ENCODE assay signal across 2 cellular contexts in the genomic region with DNA sequence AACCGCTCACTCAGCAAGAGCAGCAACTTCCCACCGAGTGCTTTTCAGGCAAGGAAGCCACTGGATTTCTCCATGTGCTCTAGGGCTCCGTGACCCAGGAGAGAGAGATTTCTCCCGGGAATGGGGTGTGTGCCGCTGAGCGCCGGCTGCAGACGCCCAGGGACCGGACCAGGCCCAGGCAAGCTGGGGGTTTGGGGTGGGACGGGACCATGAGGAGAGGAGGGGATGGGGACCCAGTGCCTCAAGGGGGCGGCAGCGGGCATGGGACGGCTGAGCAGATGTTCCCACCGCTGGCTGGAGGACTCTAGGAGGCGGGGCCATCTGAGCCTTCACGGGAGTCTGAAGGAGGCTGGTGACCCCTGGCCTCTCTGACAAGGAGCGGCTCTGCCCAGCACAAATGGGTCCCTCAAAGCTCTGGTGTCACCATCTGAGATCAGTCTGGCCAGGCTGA.
TF ChIP-seq lines count a peak whose summit lies in the region.

No MANE protein-coding gene starts in this region.

TF ChIP-seq in GM23338, 12 proteins besides CTCF, POLR2A, EP300 and RAD21 (continues in another document):
- TF ChIP-seq NANOG (IDR thresholded peaks at IDR 0.05; ENCODE audit: borderline replicate concordance) (no peak), STAT1 (IDR thresholded peaks at IDR 0.05; ENCODE audit: unreplicated experiment) (no peak), JUNB (IDR thresholded peaks at IDR 0.05; ENCODE audit: unreplicated experiment) (no peak), EZH2phosphoT487 (IDR thresholded peaks at IDR 0.05; ENCODE audit: unreplicated experiment) (no peak), EZH2 (IDR thresholded peaks at IDR 0.05; ENCODE audit: low read depth, unreplicated experiment) (no peak), CREB1 (CRISPR knock-in tag; IDR thresholded peaks at IDR 0.05; ENCODE audit: low read depth) (no peak), ZNF331 (CRISPR knock-in tag; IDR thresholded peaks at IDR 0.05; ENCODE audit: low read depth) (no peak)
- TF ChIP-seq, protein P1, sequence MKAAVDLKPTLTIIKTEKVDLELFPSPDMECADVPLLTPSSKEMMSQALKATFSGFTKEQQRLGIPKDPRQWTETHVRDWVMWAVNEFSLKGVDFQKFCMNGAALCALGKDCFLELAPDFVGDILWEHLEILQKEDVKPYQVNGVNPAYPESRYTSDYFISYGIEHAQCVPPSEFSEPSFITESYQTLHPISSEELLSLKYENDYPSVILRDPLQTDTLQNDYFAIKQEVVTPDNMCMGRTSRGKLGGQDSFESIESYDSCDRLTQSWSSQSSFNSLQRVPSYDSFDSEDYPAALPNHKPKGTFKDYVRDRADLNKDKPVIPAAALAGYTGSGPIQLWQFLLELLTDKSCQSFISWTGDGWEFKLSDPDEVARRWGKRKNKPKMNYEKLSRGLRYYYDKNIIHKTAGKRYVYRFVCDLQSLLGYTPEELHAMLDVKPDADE (IDR thresholded peaks at IDR 0.05): no peak
- TF ChIP-seq, protein P2, sequence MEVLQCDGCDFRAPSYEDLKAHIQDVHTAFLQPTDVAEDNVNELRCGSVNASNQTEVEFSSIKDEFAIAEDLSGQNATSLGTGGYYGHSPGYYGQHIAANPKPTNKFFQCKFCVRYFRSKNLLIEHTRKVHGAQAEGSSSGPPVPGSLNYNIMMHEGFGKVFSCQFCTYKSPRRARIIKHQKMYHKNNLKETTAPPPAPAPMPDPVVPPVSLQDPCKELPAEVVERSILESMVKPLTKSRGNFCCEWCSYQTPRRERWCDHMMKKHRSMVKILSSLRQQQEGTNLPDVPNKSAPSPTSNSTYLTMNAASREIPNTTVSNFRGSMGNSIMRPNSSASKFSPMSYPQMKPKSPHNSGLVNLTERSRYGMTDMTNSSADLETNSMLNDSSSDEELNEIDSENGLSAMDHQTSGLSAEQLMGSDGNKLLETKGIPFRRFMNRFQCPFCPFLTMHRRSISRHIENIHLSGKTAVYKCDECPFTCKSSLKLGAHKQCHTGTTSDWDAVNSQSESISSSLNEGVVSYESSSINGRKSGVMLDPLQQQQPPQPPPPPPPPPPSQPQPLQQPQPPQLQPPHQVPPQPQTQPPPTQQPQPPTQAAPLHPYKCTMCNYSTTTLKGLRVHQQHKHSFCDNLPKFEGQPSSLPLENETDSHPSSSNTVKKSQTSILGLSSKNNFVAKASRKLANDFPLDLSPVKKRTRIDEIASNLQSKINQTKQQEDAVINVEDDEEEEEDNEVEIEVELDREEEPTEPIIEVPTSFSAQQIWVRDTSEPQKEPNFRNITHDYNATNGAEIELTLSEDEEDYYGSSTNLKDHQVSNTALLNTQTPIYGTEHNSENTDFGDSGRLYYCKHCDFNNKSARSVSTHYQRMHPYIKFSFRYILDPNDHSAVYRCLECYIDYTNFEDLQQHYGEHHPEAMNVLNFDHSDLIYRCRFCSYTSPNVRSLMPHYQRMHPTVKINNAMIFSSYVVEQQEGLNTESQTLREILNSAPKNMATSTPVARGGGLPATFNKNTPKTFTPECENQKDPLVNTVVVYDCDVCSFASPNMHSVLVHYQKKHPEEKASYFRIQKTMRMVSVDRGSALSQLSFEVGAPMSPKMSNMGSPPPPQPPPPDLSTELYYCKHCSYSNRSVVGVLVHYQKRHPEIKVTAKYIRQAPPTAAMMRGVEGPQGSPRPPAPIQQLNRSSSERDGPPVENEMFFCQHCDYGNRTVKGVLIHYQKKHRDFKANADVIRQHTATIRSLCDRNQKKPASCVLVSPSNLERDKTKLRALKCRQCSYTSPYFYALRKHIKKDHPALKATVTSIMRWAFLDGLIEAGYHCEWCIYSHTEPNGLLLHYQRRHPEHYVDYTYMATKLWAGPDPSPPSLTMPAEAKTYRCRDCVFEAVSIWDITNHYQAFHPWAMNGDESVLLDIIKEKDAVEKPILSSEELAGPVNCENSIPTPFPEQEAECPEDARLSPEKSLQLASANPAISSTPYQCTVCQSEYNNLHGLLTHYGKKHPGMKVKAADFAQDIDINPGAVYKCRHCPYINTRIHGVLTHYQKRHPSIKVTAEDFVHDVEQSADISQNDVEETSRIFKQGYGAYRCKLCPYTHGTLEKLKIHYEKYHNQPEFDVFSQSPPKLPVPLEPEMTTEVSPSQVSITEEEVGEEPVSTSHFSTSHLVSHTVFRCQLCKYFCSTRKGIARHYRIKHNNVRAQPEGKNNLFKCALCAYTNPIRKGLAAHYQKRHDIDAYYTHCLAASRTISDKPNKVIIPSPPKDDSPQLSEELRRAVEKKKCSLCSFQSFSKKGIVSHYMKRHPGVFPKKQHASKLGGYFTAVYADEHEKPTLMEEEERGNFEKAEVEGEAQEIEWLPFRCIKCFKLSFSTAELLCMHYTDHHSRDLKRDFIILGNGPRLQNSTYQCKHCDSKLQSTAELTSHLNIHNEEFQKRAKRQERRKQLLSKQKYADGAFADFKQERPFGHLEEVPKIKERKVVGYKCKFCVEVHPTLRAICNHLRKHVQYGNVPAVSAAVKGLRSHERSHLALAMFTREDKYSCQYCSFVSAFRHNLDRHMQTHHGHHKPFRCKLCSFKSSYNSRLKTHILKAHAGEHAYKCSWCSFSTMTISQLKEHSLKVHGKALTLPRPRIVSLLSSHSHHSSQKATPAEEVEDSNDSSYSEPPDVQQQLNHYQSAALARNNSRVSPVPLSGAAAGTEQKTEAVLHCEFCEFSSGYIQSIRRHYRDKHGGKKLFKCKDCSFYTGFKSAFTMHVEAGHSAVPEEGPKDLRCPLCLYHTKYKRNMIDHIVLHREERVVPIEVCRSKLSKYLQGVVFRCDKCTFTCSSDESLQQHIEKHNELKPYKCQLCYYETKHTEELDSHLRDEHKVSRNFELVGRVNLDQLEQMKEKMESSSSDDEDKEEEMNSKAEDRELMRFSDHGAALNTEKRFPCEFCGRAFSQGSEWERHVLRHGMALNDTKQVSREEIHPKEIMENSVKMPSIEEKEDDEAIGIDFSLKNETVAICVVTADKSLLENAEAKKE (CRISPR knock-in tag; IDR thresholded peaks at IDR 0.05): no peak
- TF ChIP-seq, protein P3, sequence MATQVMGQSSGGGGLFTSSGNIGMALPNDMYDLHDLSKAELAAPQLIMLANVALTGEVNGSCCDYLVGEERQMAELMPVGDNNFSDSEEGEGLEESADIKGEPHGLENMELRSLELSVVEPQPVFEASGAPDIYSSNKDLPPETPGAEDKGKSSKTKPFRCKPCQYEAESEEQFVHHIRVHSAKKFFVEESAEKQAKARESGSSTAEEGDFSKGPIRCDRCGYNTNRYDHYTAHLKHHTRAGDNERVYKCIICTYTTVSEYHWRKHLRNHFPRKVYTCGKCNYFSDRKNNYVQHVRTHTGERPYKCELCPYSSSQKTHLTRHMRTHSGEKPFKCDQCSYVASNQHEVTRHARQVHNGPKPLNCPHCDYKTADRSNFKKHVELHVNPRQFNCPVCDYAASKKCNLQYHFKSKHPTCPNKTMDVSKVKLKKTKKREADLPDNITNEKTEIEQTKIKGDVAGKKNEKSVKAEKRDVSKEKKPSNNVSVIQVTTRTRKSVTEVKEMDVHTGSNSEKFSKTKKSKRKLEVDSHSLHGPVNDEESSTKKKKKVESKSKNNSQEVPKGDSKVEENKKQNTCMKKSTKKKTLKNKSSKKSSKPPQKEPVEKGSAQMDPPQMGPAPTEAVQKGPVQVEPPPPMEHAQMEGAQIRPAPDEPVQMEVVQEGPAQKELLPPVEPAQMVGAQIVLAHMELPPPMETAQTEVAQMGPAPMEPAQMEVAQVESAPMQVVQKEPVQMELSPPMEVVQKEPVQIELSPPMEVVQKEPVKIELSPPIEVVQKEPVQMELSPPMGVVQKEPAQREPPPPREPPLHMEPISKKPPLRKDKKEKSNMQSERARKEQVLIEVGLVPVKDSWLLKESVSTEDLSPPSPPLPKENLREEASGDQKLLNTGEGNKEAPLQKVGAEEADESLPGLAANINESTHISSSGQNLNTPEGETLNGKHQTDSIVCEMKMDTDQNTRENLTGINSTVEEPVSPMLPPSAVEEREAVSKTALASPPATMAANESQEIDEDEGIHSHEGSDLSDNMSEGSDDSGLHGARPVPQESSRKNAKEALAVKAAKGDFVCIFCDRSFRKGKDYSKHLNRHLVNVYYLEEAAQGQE (IDR thresholded peaks at IDR 0.05; ENCODE audit: unreplicated experiment): no peak

TF ChIP-seq in HepG2, 621 proteins besides CTCF, POLR2A, EP300 and RAD21:
- TF ChIP-seq SIN3B (IDR thresholded peaks at IDR 0.05; ENCODE audit: low read length) (no peak), ZNF274 (CRISPR knock-in tag; IDR thresholded peaks at IDR 0.05) (no peak)
TF ChIP-seq in HepG2: peak in this region for 0.
